8 cellular contexts compared by ENCODE assay signal in the genomic region with DNA sequence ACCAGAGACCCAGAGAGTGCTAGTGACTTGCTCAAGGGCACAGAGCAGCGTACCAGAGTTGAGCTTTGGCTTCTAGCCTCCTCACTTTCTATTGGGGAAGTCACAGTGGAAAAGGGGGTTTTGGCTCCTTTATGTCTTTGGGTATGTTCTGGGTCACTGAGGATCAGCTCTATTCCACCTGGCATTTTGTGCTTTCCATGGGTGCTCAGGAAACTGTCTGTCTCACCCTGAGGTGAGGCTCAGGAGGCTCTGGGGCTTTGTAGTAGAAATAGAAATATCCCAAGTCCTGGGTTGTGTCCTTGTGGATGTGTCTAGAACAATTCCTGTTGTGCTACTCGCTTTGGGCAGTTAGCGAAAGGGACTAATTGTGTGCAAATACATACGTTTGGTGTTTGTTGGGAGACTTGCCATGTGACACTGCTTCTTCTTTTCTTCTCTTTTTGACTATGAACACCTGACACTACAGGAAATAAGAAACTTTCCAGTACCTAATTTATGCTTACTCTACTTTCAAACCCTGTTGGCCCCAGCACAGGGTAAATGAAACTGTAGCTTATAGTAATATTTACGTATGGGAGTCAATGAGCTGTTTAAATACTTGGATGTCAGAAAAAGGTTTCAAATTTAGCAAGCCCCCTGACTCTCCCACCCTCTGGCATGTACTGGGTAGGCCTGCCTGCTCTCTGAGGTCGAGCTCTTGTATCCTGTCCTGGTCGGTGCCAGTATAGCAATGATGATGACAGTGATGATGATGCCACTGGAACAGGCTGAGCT. TPM values are rescaled to one million over a fixed set of nuclear protein-coding genes. Genes with fewer than 3 reads are reported as not detected.
DNase-seq lines count a peak whose midpoint lies in the region; ATAC-seq and TF ChIP-seq lines count a peak whose summit lies in the region.

No MANE protein-coding gene starts in this region.

- H3K27me3 Mint-ChIP-seq in activated naive CD8-positive, alpha-beta T cell treated with anti-CD3 and anti-CD28 coated beads, Interleukin-2, amount 50 U/mL, for 24 hours, result no peaks in the 10 kb centered on the region

- H3K4me1 ChIP-seq in transverse colon, result peaks cover 34 to 74% (median 45%) of the 10 kb centered on the region in 4 donors

- H3K27me3 ChIP-seq in transverse colon, result no peaks in the 10 kb centered on the region

- peaks cover 42% of the 10 kb centered on the region for H3K4me1 Mint-ChIP-seq in activated naive CD8-positive, alpha-beta T cell treated with anti-CD3 and anti-CD28 coated beads, Interleukin-2, amount 50 U/mL, for 24 hours

- no peak for TF ChIP-seq EP300 in transverse colon (IDR thresholded peaks at IDR 0.05; ENCODE audit: low read depth)

- H3K4me3 Mint-ChIP-seq in activated naive CD8-positive, alpha-beta T cell treated with anti-CD3 and anti-CD28 coated beads, Interleukin-2, amount 50 U/mL, for 24 hours, result no peak overlapping the region

- TF ChIP-seq POLR2A in transverse colon (IDR thresholded peaks at IDR 0.05), result no peak

- WGBS in transverse colon (ENCODE audit: low coverage in 1 of 2), 2 donors, result 67 to 75% methylated on average over 2 to 7 of the region's 7 CpGs

- peaks cover 13% of the 10 kb centered on the region for H3K36me3 Mint-ChIP-seq in activated naive CD8-positive, alpha-beta T cell treated with anti-CD3 and anti-CD28 coated beads, Interleukin-2, amount 50 U/mL, for 24 hours (ENCODE audit: low read depth)

- no peaks in the 10 kb centered on the region for H3K9me3 ChIP-seq in transverse colon

- in situ Hi-C loops in transverse colon (cut with MboI; ENCODE audit: low pct_ligation_motif_present in 1 of 4, low pct_unique_long_range_greater_than_20kb in 1 of 4, low sequenced_read_pairs in 3 of 4), result no loop called here

- H3K4me3 ChIP-seq in transverse colon, result no peak overlapping the region

- no peaks in the 10 kb centered on the region for H3K9me3 Mint-ChIP-seq in activated naive CD8-positive, alpha-beta T cell treated with anti-CD3 and anti-CD28 coated beads, Interleukin-2, amount 50 U/mL, for 24 hours

- H3K27ac Mint-ChIP-seq in activated naive CD8-positive, alpha-beta T cell treated with anti-CD3 and anti-CD28 coated beads, Interleukin-2, amount 50 U/mL, for 24 hours, result no peak overlapping the region

- DNase-seq in activated T-cell treated with anti-CD3 and anti-CD28 coated beads for 24 hours (ENCODE audit: low read depth) (peak; percentile 72), activated T-cell treated with anti-CD3 and anti-CD28 coated beads for 4 hours (no peak), transverse colon (no peak), DMS 273 (lab: John Stamatoyannopoulos, UW; ENCODE audit: unreplicated experiment) (no peak), NCI-H2227 (lab: John Stamatoyannopoulos, UW; ENCODE audit: unreplicated experiment) (no peak), occipital lobe (lab: John Stamatoyannopoulos, UW) (no peak)
- DNase-seq in activated naive CD8-positive, alpha-beta T cell treated with anti-CD3 and anti-CD28 coated beads, Interleukin-2, amount 50 U/mL, for 24 hours, result peak; percentile 61

- intact Hi-C loops in transverse colon (cut with DNase I; ENCODE audit: low total_unique reads), result no loop called here

- H3K27ac ChIP-seq in transverse colon, result peak overlapping the region; percentile 18 to 33 (median 26)

- no peak for TF ChIP-seq CTCF in transverse colon (IDR thresholded peaks at IDR 0.05)

- H3K36me3 ChIP-seq in transverse colon, result no peaks in the 10 kb centered on the region

- ATAC-seq in HG03342 (IDR thresholded peaks at IDR 0.05; ENCODE audit: unreplicated experiment), result peak; percentile 64
- peak; percentile 82 for ATAC-seq in activated naive CD8-positive, alpha-beta T cell treated with anti-CD3 and anti-CD28 coated beads, Interleukin-2, amount 50 U/mL, for 24 hours

RNA-seq across cellular contexts. Expression of gene SMAD3, which starts 35.6 kb away (rescaled TPM):
- total RNA-seq in transverse colon (10 to 100 TPM; 30.9 to 65.1 (median 57.0) TPM), occipital lobe (2.5 TPM)

Comparison
In these comparisons a context has a peak if more than half of its experiments do, and no peak if none do; other contexts are left out.
1. DNase-seq: peak in activated T-cell treated with anti-CD3 and anti-CD28 coated beads for 24 hours (single experiment) and activated naive CD8-positive, alpha-beta T cell treated with anti-CD3 and anti-CD28 coated beads, Interleukin-2, amount 50 U/mL, for 24 hours (single experiment); none in activated T-cell treated with anti-CD3 and anti-CD28 coated beads for 4 hours (single experiment), transverse colon (single experiment), DMS 273 (single experiment), NCI-H2227 (single experiment) and occipital lobe (single experiment).